In the genomic region with DNA sequence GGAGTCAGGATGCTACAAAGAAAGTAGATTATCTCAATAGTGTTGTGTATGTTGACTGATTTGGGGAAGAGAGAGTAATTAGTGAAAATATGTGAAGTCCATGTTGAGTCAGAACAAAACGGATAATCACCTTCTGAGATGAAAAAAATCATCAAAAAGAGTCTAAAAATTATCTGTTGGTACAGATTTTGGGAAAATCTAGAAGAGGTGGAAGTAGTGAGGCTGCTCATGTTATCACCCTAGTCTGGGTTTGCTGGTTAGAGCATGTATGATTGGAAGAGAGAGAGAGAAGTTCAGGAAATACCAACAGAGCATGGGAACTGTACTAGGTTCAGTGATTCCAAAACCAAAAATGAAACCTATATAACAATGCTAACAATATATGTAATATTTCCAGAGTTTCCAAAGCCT, we compare ENCODE assay signal across 15 cellular contexts. TPM values are rescaled to one million over a fixed set of nuclear protein-coding genes. Genes with fewer than 3 reads are reported as not detected.
DNase-seq lines count a peak whose midpoint lies in the region; ATAC-seq and TF ChIP-seq lines count a peak whose summit lies in the region.
"Had no signal": no experiment of that assay in that cellular context is flagged by ENCODE, and none has a peak within 500 bp of the region (broad histone marks: within the 10 kb centered on the region; RNA-seq: fewer than 3 reads in every experiment).

No MANE protein-coding gene starts in this region.

- ATAC-seq in GM19035 (IDR thresholded peaks at IDR 0.05; ENCODE audit: unreplicated experiment) (peak; percentile 59), HG02642 (IDR thresholded peaks at IDR 0.05; ENCODE audit: poor library complexity, unreplicated experiment) (peak; percentile 62), HG03457 (IDR thresholded peaks at IDR 0.05; ENCODE audit: unreplicated experiment) (peak; percentile 58), left cardiac atrium (no peak)
- ATAC-seq: PC-3, T-cell had no signal

- TF ChIP-seq CTCF in GM06990 (IDR thresholded peaks at IDR 0.05; ENCODE audit: insufficient read depth, low read length, poor library complexity, severe bottlenecking) (no peak), colonic mucosa (IDR thresholded peaks at IDR 0.05) (no peak)

- H3K9ac ChIP-seq in colonic mucosa (ENCODE audit: low read depth in 2 of 2, low read length in 2 of 2): no peak overlapping the region

- H3K4me3 ChIP-seq in GM06990 (replicated peaks; ENCODE audit: low read depth, low read length): no peak overlapping the region
- H3K4me3 ChIP-seq in colonic mucosa: no peak overlapping the region
- H3K4me3 ChIP-seq: lung, vagina had no signal

- intact Hi-C loops in colonic mucosa (cut with DNase I): no loop called here
- intact Hi-C loops in left cardiac atrium (cut with DNase I): no loop called here

- no peaks in the 10 kb centered on the region for H3K4me1 ChIP-seq in colonic mucosa

- H3K36me3 ChIP-seq in GM06990 (ENCODE audit: control insufficient read depth, insufficient read depth, low read length) (no peaks in the 10 kb centered on the region), colonic mucosa (no peaks in the 10 kb centered on the region)
- H3K36me3 ChIP-seq: vagina had no signal

- peak; percentile 44 for DNase-seq in GM06990 (ENCODE audit: extremely low read depth, insufficient read length)
- no peak for DNase-seq in colonic mucosa
- DNase-seq in glomerular visceral epithelial cell (ENCODE audit: extremely low spot score): no peak
- no peak for DNase-seq in NCI-H1694 (lab: John Stamatoyannopoulos, UW)
- DNase-seq in left cardiac atrium: no peak
- DNase-seq: activated naive CD4-positive, alpha-beta T cell treated with anti-CD3 and anti-CD28 coated beads for 36 hours; erythroblast; occipital lobe; PC-3; T-cell had no signal

- H3K27ac ChIP-seq in colonic mucosa: no peak overlapping the region
- H3K27ac ChIP-seq: vagina had no signal

- H3K9me3 ChIP-seq in colonic mucosa: no peaks in the 10 kb centered on the region
- H3K9me3 ChIP-seq: vagina had no signal

- H3K27me3 ChIP-seq in GM06990 (replicated peaks; ENCODE audit: control insufficient read depth, insufficient read depth, low read length) (no peaks in the 10 kb centered on the region), colonic mucosa (no peaks in the 10 kb centered on the region)
- H3K27me3 ChIP-seq: vagina had no signal

RNA-seq across cellular contexts. Expression of a gene that starts 12.3 kb away (rescaled TPM):
- total RNA-seq in colonic mucosa (10 to 100 TPM; 44.9 to 53.3 TPM), left cardiac atrium (10 to 100 TPM; 20.3 to 24.8 TPM)

Comparison
In these comparisons a context has a peak if more than half of its experiments do, and no peak if none do; other contexts are left out.
1. ATAC-seq: peak in GM19035 (single experiment), HG02642 (single experiment) and HG03457 (single experiment); none in left cardiac atrium (0 of 2).